1 cellular context compared by ENCODE assay signal in genomic region chr10:119270893-119271361, GRCh38.
TF ChIP-seq lines count a peak whose summit lies in the region.

No MANE protein-coding gene starts in this region.

TF ChIP-seq in HepG2, 621 proteins besides CTCF, POLR2A, EP300 and RAD21 (continued from another document and continues in another):
- TF ChIP-seq ARID5B (CRISPR knock-in tag; IDR thresholded peaks at IDR 0.05): peak; percentile 71
- no peak for TF ChIP-seq MAFF (IDR thresholded peaks at IDR 0.05; ENCODE audit: low read depth, low read length)
- TF ChIP-seq ZNF496 (CRISPR knock-in tag; IDR thresholded peaks at IDR 0.05; ENCODE audit: insufficient replicate concordance): no peak
- peak; percentile 71; the same call in 1 of the 2 replicates for TF ChIP-seq ZSCAN20 (CRISPR knock-in tag; IDR thresholded peaks at IDR 0.05; ENCODE audit: borderline replicate concordance)
- TF ChIP-seq SYNCRIP (IDR thresholded peaks at IDR 0.05; ENCODE audit: insufficient read depth, low read depth, low read length): no peak
- no peak for TF ChIP-seq ZNF484 (CRISPR knock-in tag; IDR thresholded peaks at IDR 0.05; ENCODE audit: borderline replicate concordance, low read depth)
- no peak for TF ChIP-seq JARID2 (CRISPR knock-in tag; IDR thresholded peaks at IDR 0.05; ENCODE audit: insufficient replicate concordance)
- peak; percentile 86 for TF ChIP-seq ZNF605 (CRISPR knock-in tag; IDR thresholded peaks at IDR 0.05)
- TF ChIP-seq ZBTB37 (CRISPR knock-in tag; IDR thresholded peaks at IDR 0.05): no peak
- peak; percentile 92; the same call in 1 of the 2 replicates for TF ChIP-seq ZNF670 (CRISPR knock-in tag; IDR thresholded peaks at IDR 0.05; ENCODE audit: borderline replicate concordance)
- no peak for TF ChIP-seq SOX13 (IDR thresholded peaks at IDR 0.05)
- peak in 1 of 2 experiments; percentile 75; a peak in 2 of 4 replicates for TF ChIP-seq SOX13 (CRISPR knock-in tag; conservative IDR thresholded peaks at IDR 0.05 in 1 of 2, IDR thresholded peaks at IDR 0.05 in 1 of 2)
- no peak for TF ChIP-seq KLF11 (CRISPR knock-in tag; IDR thresholded peaks at IDR 0.05)
- TF ChIP-seq RBFOX2 (IDR thresholded peaks at IDR 0.05; ENCODE audit: low read depth, low read length): no peak
- TF ChIP-seq NR2F6 (IDR thresholded peaks at IDR 0.05): no peak
- peak; percentile 68; the same call in 1 of the 2 replicates for TF ChIP-seq NR2F6 (CRISPR knock-in tag; IDR thresholded peaks at IDR 0.05)
- peak; percentile 76; the same call in 1 of the 2 replicates for TF ChIP-seq ZNF451 (CRISPR knock-in tag; IDR thresholded peaks at IDR 0.05)
- no peak for TF ChIP-seq DPF2 (CRISPR knock-in tag; IDR thresholded peaks at IDR 0.05; ENCODE audit: borderline replicate concordance, low read depth)
- no peak for TF ChIP-seq TAF15 (IDR thresholded peaks at IDR 0.05; ENCODE audit: low read depth, low read length, poor library complexity, severe bottlenecking)
- TF ChIP-seq TBX3 (IDR thresholded peaks at IDR 0.05; ENCODE audit: borderline replicate concordance): no peak
- peak; percentile 78; the same call in 1 of the 2 replicates for TF ChIP-seq TFDP1 (CRISPR knock-in tag; IDR thresholded peaks at IDR 0.05; ENCODE audit: borderline replicate concordance)
- TF ChIP-seq ZNF441 (CRISPR knock-in tag; IDR thresholded peaks at IDR 0.05; ENCODE audit: borderline replicate concordance): no peak
- no peak for TF ChIP-seq HNF1A (IDR thresholded peaks at IDR 0.05; ENCODE audit: low read depth)
- TF ChIP-seq HNF1A (CRISPR knock-in tag; IDR thresholded peaks at IDR 0.05; ENCODE audit: borderline replicate concordance): no peak
- TF ChIP-seq ZNF674 (CRISPR knock-in tag; IDR thresholded peaks at IDR 0.05; ENCODE audit: low read depth): no peak
- TF ChIP-seq FOXK1 (CRISPR knock-in tag; IDR thresholded peaks at IDR 0.05; ENCODE audit: borderline replicate concordance, low read depth): no peak
- TF ChIP-seq HIVEP1 (CRISPR knock-in tag; IDR thresholded peaks at IDR 0.05): 0 out of 2 replicates have a peak, but pooled peaks have one; percentile 0
- peak; percentile 36; the same call in 1 of the 2 replicates for TF ChIP-seq ZSCAN5A (CRISPR knock-in tag; IDR thresholded peaks at IDR 0.05; ENCODE audit: borderline replicate concordance)
- TF ChIP-seq ZNF776 (CRISPR knock-in tag; IDR thresholded peaks at IDR 0.05): no peak
- peak; percentile 67; the same call in 1 of the 2 replicates for TF ChIP-seq NCOR1 (IDR thresholded peaks at IDR 0.05; ENCODE audit: borderline replicate concordance, low read length)
- no peak for TF ChIP-seq JUND (CRISPR knock-in tag; IDR thresholded peaks at IDR 0.05)
- TF ChIP-seq MYPOP (CRISPR knock-in tag; IDR thresholded peaks at IDR 0.05): peak; percentile 76
- no peak for TF ChIP-seq SIN3B (IDR thresholded peaks at IDR 0.05; ENCODE audit: low read length)
- TF ChIP-seq SP1 (IDR thresholded peaks at IDR 0.05): no peak
- TF ChIP-seq SP1 (CRISPR knock-in tag; IDR thresholded peaks at IDR 0.05): 0 out of 2 replicates have a peak, but pooled peaks have one; percentile 44
- TF ChIP-seq FOXJ3 (CRISPR knock-in tag; IDR thresholded peaks at IDR 0.05; ENCODE audit: borderline replicate concordance): peak; percentile 46
- no peak for TF ChIP-seq TRAFD1 (CRISPR knock-in tag; IDR thresholded peaks at IDR 0.05; ENCODE audit: borderline replicate concordance)
- no peak for TF ChIP-seq KAT7 (CRISPR knock-in tag; IDR thresholded peaks at IDR 0.05; ENCODE audit: borderline replicate concordance)
- peak; percentile 26; the same call in 1 of the 2 replicates for TF ChIP-seq TFAP4 (IDR thresholded peaks at IDR 0.05; ENCODE audit: borderline replicate concordance, low read depth)
- 0 out of 2 replicates have a peak, but pooled peaks have one; percentile 57 for TF ChIP-seq ZNF773 (CRISPR knock-in tag; IDR thresholded peaks at IDR 0.05; ENCODE audit: borderline replicate concordance)
- peak; percentile 77 for TF ChIP-seq REPIN1 (CRISPR knock-in tag; IDR thresholded peaks at IDR 0.05; ENCODE audit: borderline replicate concordance, low read depth)
- TF ChIP-seq ZBTB10 (CRISPR knock-in tag; IDR thresholded peaks at IDR 0.05; ENCODE audit: borderline replicate concordance): no peak
- no peak for TF ChIP-seq CC2D1A (CRISPR knock-in tag; IDR thresholded peaks at IDR 0.05)
- TF ChIP-seq CCAR2 (optimal IDR thresholded peaks at IDR 0.05; ENCODE audit: low read depth, low read length): no peak
- peak; percentile 10; the same call in 1 of the 2 replicates for TF ChIP-seq BCL6 (CRISPR knock-in tag; IDR thresholded peaks at IDR 0.05)
- no peak for TF ChIP-seq REXO4 (CRISPR knock-in tag; IDR thresholded peaks at IDR 0.05; ENCODE audit: borderline replicate concordance)
